Comparison of ENCODE assay signal across 1 cellular context in genomic region chr15:81106560-81106959, GRCh38.
TF ChIP-seq lines count a peak whose summit lies in the region.

No MANE protein-coding gene starts in this region.

TF ChIP-seq in H1, 55 proteins besides CTCF, POLR2A, EP300 and RAD21:
- TF ChIP-seq SIN3A (conservative IDR thresholded peaks at IDR 0.05 in 1 of 2, IDR thresholded peaks at IDR 0.05 in 1 of 2; ENCODE audit: low read depth in 1 of 2, low read length in 2 of 2) (no peak), NANOG (IDR thresholded peaks at IDR 0.05; ENCODE audit: insufficient read depth, low read depth, low read length, poor library complexity, severe bottlenecking) (no peak), TAF7 (optimal IDR thresholded peaks at IDR 0.05; ENCODE audit: borderline replicate concordance, low read depth, low read length) (no peak), TBP (IDR thresholded peaks at IDR 0.05; ENCODE audit: low read depth, low read length) (no peak), TAF1 (IDR thresholded peaks at IDR 0.05; ENCODE audit: low read depth, low read length) (no peak), BRCA1 (IDR thresholded peaks at IDR 0.05; ENCODE audit: low read depth, low read length) (no peak), CREB1 (IDR thresholded peaks at IDR 0.05) (no peak), POU5F1 (IDR thresholded peaks at IDR 0.05; ENCODE audit: low read depth, low read length) (no peak), POLR2AphosphoS5 (IDR thresholded peaks at IDR 0.05; ENCODE audit: low read depth, low read length) (no peak), MAX (IDR thresholded peaks at IDR 0.05) (no peak), SIX5 (IDR thresholded peaks at IDR 0.05; ENCODE audit: low read depth, low read length) (no peak), MAFK (IDR thresholded peaks at IDR 0.05; ENCODE audit: low read depth, low read length) (no peak), CTBP2 (IDR thresholded peaks at IDR 0.05; ENCODE audit: borderline replicate concordance, insufficient read depth, insufficient read length, low read length) (no peak)
TF ChIP-seq in H1: peak in this region for 0.
